ENCODE assay signal across 16 cellular contexts in genomic region chr5:51495672-51496071, GRCh38.
A peak's percentile ranks its signal among the peaks of the same experiment; 100 is the strongest.
DNase-seq lines count a peak whose midpoint lies in the region; ATAC-seq and TF ChIP-seq lines count a peak whose summit lies in the region.
"Had no signal": no experiment of that assay in that cellular context is flagged by ENCODE, and none has a peak within 500 bp of the region (broad histone marks: within the 10 kb centered on the region; RNA-seq: fewer than 3 reads in every experiment).

No MANE protein-coding gene starts in this region.

- no peaks in the 10 kb centered on the region for H3K9me3 ChIP-seq in PC-3 (ENCODE audit: low read length)
- no peaks in the 10 kb centered on the region for H3K9me3 ChIP-seq in mesenchymal stem cell (ENCODE audit: control insufficient read depth, low read length)
- no peaks in the 10 kb centered on the region for H3K9me3 ChIP-seq in aorta (ENCODE audit: control insufficient read depth, low read length)
- H3K9me3 ChIP-seq: spleen had no signal

- H3K4me3 ChIP-seq in PC-3 (ENCODE audit: low read length): no peak overlapping the region
- no peak overlapping the region for H3K4me3 ChIP-seq in cardiac fibroblast (replicated peaks in 1 of 2; ENCODE audit: low read depth in 2 of 2, low read length in 2 of 2)
- H3K4me3 ChIP-seq in mesenchymal stem cell (ENCODE audit: insufficient read depth in 1 of 2, low read depth in 1 of 2, low read length in 2 of 2): no peak overlapping the region
- H3K4me3 ChIP-seq in aorta (ENCODE audit: low read length in 2 of 2): no peak overlapping the region
- H3K4me3 ChIP-seq: spleen had no signal

- CTCF ChIA-PET in PC-3 (lab: Charles Lee): no interaction called here

- no peaks in the 10 kb centered on the region for H3F3A ChIP-seq in PC-3 (ENCODE audit: low read length, unreplicated experiment)

- H3K9me3 Mint-ChIP-seq in natural killer cell (peaks cover 8 to 25% of the 10 kb centered on the region in 2 donors), progenitor cell of endocrine pancreas (ENCODE audit: low read depth) (no peaks in the 10 kb centered on the region)

- H3K18ac ChIP-seq in mesenchymal stem cell (ENCODE audit: low read depth in 1 of 2, low read length in 2 of 2): no peak overlapping the region

- H3K4me2 ChIP-seq in PC-3 (ENCODE audit: low read length) (peak overlapping the region; percentile 53), mesenchymal stem cell (ENCODE audit: low read length, poor library complexity, severe bottlenecking) (peak overlapping the region; percentile 16)

- H2AFZ ChIP-seq in PC-3 (ENCODE audit: low read length) (no peak overlapping the region), mesenchymal stem cell (ENCODE audit: low read depth, low read length) (no peak overlapping the region)

- H2BK120ac ChIP-seq in mesenchymal stem cell (ENCODE audit: low read depth, low read length): no peak overlapping the region

- H3K9ac ChIP-seq in PC-3 (ENCODE audit: low read length) (no peak overlapping the region), mesenchymal stem cell (ENCODE audit: low read length) (no peak overlapping the region)

- H3K27ac ChIP-seq in PC-3 (ENCODE audit: low read length) (peak overlapping the region; percentile 11; the same call in 1 of the 2 replicates), mesenchymal stem cell (ENCODE audit: low read length, poor library complexity, severe bottlenecking) (peak overlapping the region; percentile 74), aorta (ENCODE audit: low read depth in 1 of 2, low read length in 2 of 2) (no peak overlapping the region)
- H3K27ac ChIP-seq: spleen had no signal

- H3K27me3 Mint-ChIP-seq in natural killer cell (ENCODE audit: low read depth in 2 of 2): no peaks in the 10 kb centered on the region
- H3K27me3 Mint-ChIP-seq in progenitor cell of endocrine pancreas: no peaks in the 10 kb centered on the region

- H3K36me3 Mint-ChIP-seq in natural killer cell: no peaks in the 10 kb centered on the region
- H3K36me3 Mint-ChIP-seq in progenitor cell of endocrine pancreas (ENCODE audit: insufficient read depth): no peaks in the 10 kb centered on the region

- peak; percentile 46 for DNase-seq in Daoy (ENCODE audit: low read depth)
- DNase-seq in PC-3: peak; percentile 76
- DNase-seq in cardiac fibroblast (ENCODE audit: low read depth in 2 of 2): peak; percentile 14 to 33
- peak; percentile 85 for DNase-seq in mesenchymal stem cell
- no peak for DNase-seq in aorta
- DNase-seq in natural killer cell: no peak
- DNase-seq in progenitor cell of endocrine pancreas (ENCODE audit: low spot score, unreplicated experiment): no peak
- DNase-seq: activated CD4-positive, alpha-beta T cell treated with anti-CD3 and anti-CD28 coated beads, Interleukin-2, amount 50 U/mL, for 4 hours; activated T-cell treated with anti-CD3 and anti-CD28 coated beads, Interleukin-2, amount 50 U/mL, for 72 hours; midbrain; NCI-H2029; NCI-H748 treated with DMSO at 0.1 percent for 48 hours; occipital lobe; Right ventricle myocardium superior; spleen had no signal

- intact Hi-C loops in PC-3 (cut with micrococcal nuclease) (loop anchor here (5.0 to 10.0 kb wide), 3 partner anchors 77 to 369 kb away; partner anchors contain the start of gene ISL1), aorta (cut with DNase I) (no loop called here), natural killer cell (cut with micrococcal nuclease) (no loop called here)

- no peak overlapping the region for H3K4ac ChIP-seq in mesenchymal stem cell (ENCODE audit: low read depth in 1 of 2, low read length in 2 of 2)

- POLR2A ChIA-PET in PC-3 (lab: Charles Lee; ENCODE audit: unreplicated experiment): no interaction called here

- H2AK5ac ChIP-seq in mesenchymal stem cell (ENCODE audit: low read length, severe bottlenecking): no peak overlapping the region

- no peak overlapping the region for H3K14ac ChIP-seq in mesenchymal stem cell (ENCODE audit: low read length in 2 of 2)

- no peaks in the 10 kb centered on the region for H3K79me1 ChIP-seq in mesenchymal stem cell (replicated peaks; ENCODE audit: low read length, poor library complexity, severe bottlenecking)

- no peak overlapping the region for H4K8ac ChIP-seq in mesenchymal stem cell (ENCODE audit: low read length)

- BruUV-seq in PC-3 (replicated peaks; lab: Mats Ljungman, UMichigan): no TSS peak

- no peak overlapping the region for H2BK12ac ChIP-seq in mesenchymal stem cell (ENCODE audit: low read length in 2 of 2)

- H2BK15ac ChIP-seq in mesenchymal stem cell (ENCODE audit: low read depth, poor library complexity, severe bottlenecking): no peak overlapping the region

- ATAC-seq in PC-3 (peak; percentile 84), aorta (ENCODE audit: low FRiP score) (no peak), natural killer cell (no peak), GM19455 (IDR thresholded peaks at IDR 0.05; ENCODE audit: unreplicated experiment) (no peak)
- ATAC-seq: activated T-cell treated with anti-CD3 and anti-CD28 coated beads, Interleukin-2, amount 50 U/mL, for 72 hours had no signal

- H3K4me3 Mint-ChIP-seq in natural killer cell (no peak overlapping the region), progenitor cell of endocrine pancreas (ENCODE audit: low read depth) (no peak overlapping the region)
- H3K4me3 Mint-ChIP-seq: activated T-cell treated with anti-CD3 and anti-CD28 coated beads, Interleukin-2, amount 50 U/mL, for 72 hours had no signal

- H3K36me3 ChIP-seq in PC-3 (ENCODE audit: low read depth, low read length) (no peaks in the 10 kb centered on the region), mesenchymal stem cell (ENCODE audit: control insufficient read depth in 1 of 2, insufficient read depth in 2 of 2, low read depth in 1 of 2, low read length in 2 of 2) (no peaks in the 10 kb centered on the region), aorta (ENCODE audit: control insufficient read depth in 1 of 2, insufficient read depth in 2 of 2, low read length in 1 of 2) (no peaks in the 10 kb centered on the region)
- H3K36me3 ChIP-seq: spleen had no signal

- 0% methylated on average over 2 of the region's 2 CpGs for WGBS in mesenchymal stem cell
- WGBS in aorta, 2 donors: 32% methylated on average over 2 of the region's 2 CpGs

- H3K27me3 ChIP-seq in PC-3 (ENCODE audit: low read length): no peaks in the 10 kb centered on the region
- no peaks in the 10 kb centered on the region for H3K27me3 ChIP-seq in mesenchymal stem cell (ENCODE audit: control insufficient read depth in 1 of 2, insufficient read depth in 1 of 2, low read length in 2 of 2)
- no peaks in the 10 kb centered on the region for H3K27me3 ChIP-seq in aorta (ENCODE audit: control insufficient read depth in 1 of 2, insufficient read depth in 2 of 2, low read length in 1 of 2)
- H3K27me3 ChIP-seq: spleen had no signal

- TF ChIP-seq CTCF in PC-3 (conservative IDR thresholded peaks at IDR 0.05; ENCODE audit: low read depth, low read length) (no peak), cardiac fibroblast (IDR thresholded peaks at IDR 0.05; ENCODE audit: low read depth, low read length) (no peak), natural killer cell (IDR thresholded peaks at IDR 0.05) (no peak), progenitor cell of endocrine pancreas (IDR thresholded peaks at IDR 0.05; ENCODE audit: unreplicated experiment) (no peak)

- no peaks in the 10 kb centered on the region for H3K9me2 ChIP-seq in PC-3 (replicated peaks; ENCODE audit: low read length)

- no peak overlapping the region for H3K23ac ChIP-seq in mesenchymal stem cell (ENCODE audit: low read length in 2 of 2)

- H3K4me1 Mint-ChIP-seq in natural killer cell: no peaks in the 10 kb centered on the region
- H3K4me1 Mint-ChIP-seq in progenitor cell of endocrine pancreas (ENCODE audit: low read depth): no peaks in the 10 kb centered on the region

- H3K4me1 ChIP-seq in PC-3 (ENCODE audit: insufficient read depth, low read length): peaks cover 12% of the 10 kb centered on the region
- peaks cover 4% of the 10 kb centered on the region for H3K4me1 ChIP-seq in mesenchymal stem cell (ENCODE audit: control insufficient read depth, insufficient read depth, low read depth, low read length)
- no peaks in the 10 kb centered on the region for H3K4me1 ChIP-seq in aorta (ENCODE audit: control insufficient read depth in 1 of 2, insufficient read depth in 2 of 2, low read length in 2 of 2)
- H3K4me1 ChIP-seq: spleen had no signal

- H2BK5ac ChIP-seq in mesenchymal stem cell (ENCODE audit: low read depth, low read length, poor library complexity, severe bottlenecking): no peak overlapping the region

- no peaks in the 10 kb centered on the region for H3K79me2 ChIP-seq in PC-3 (ENCODE audit: low read length)

- H4K91ac ChIP-seq in mesenchymal stem cell (ENCODE audit: low read length): no peak overlapping the region

- H4K20me1 ChIP-seq in PC-3 (ENCODE audit: low read length): no peaks in the 10 kb centered on the region

- H3K27ac Mint-ChIP-seq in natural killer cell (no peak overlapping the region), progenitor cell of endocrine pancreas (no peak overlapping the region)
- H3K27ac Mint-ChIP-seq: activated T-cell treated with anti-CD3 and anti-CD28 coated beads, Interleukin-2, amount 50 U/mL, for 72 hours had no signal

Comparison
In these comparisons a context has a peak if more than half of its experiments do, and no peak if none do; other contexts are left out.
1. DNase-seq: peak in Daoy (single experiment), PC-3 (single experiment), cardiac fibroblast (2 of 2) and mesenchymal stem cell (single experiment); none in aorta (0 of 2), natural killer cell (single experiment) and progenitor cell of endocrine pancreas (single experiment).
2. H3K27ac ChIP-seq: peak in PC-3 (single experiment) and mesenchymal stem cell (single experiment); none in aorta (0 of 2).